Comparison of ENCODE assay signal across 20 cellular contexts in genomic region chr12:46149905-46150304, GRCh38.
"Had no signal": no experiment of that assay in that cellular context is flagged by ENCODE, and none has a peak within 500 bp of the region (broad histone marks: within the 10 kb centered on the region; RNA-seq: fewer than 3 reads in every experiment).

No MANE protein-coding gene starts in this region.

- H3K4me3 ChIP-seq: esophagus muscularis mucosa, lower lobe of right lung, prostate gland, sigmoid colon, spleen had no signal

- H3K27ac ChIP-seq: esophagus muscularis mucosa, foreskin keratinocyte, lower lobe of right lung, prostate gland, sigmoid colon, spleen had no signal

- ATAC-seq: foreskin keratinocyte; left ventricle myocardium superior; lower lobe of right lung; naive thymus-derived CD8-positive, alpha-beta T cell; right cardiac atrium; stimulated activated memory B cell treated with anti-CD40 and anti-IgM and Interleukin-4, amounts not matched to agents 10 μg/mL and 1 μg/mL and 100 μg/mL, for 72 hours had no signal

- H3K9me3 ChIP-seq: esophagus muscularis mucosa, lower lobe of right lung, prostate gland, sigmoid colon, spleen had no signal

- H3K27me3 ChIP-seq: esophagus muscularis mucosa, sigmoid colon had no signal

- DNase-seq: effector CD8-positive, alpha-beta T cell; endodermal cell; foreskin keratinocyte; hypothalamus; immature natural killer cell; islet precursor cell; kidney glomerular epithelial cell; left ventricle myocardium superior; lower lobe of right lung; naive thymus-derived CD8-positive, alpha-beta T cell; nephron progenitor cell; nucleus accumbens; right cardiac atrium; sigmoid colon; spleen; stimulated activated CD4-positive, alpha-beta T cell treated with anti-CD3 and anti-CD28 coated beads, Interleukin-4, amount 100 ng/mL, for 4 hours; trophoblast cell had no signal

- H3K4me1 ChIP-seq: lower lobe of right lung, prostate gland had no signal

- H3K36me3 ChIP-seq: esophagus muscularis mucosa, lower lobe of right lung, prostate gland, sigmoid colon, spleen had no signal
